In the genomic region with DNA sequence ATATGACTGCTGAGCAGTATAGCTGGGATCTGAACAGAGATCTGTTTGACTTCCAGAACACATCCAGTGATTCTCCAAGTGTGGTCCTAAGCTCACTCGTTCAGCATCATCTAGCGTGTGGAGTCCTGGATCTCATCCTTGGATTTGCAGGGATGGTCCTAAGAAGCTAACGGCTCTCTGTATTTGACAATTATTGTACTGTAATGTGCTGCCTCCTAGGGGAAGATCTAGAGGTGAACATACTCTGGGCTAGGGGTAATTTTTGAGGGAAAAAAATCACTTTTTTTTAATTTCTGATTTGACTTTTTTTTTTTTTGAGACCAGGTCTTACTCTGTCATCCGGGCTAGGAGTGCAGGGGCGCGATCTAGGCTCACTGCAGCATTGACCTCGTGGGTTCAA, we compare ENCODE assay signal across 7 cellular contexts. TPM values are rescaled to one million over a fixed set of nuclear protein-coding genes. Genes with fewer than 3 reads are reported as not detected.
DNase-seq lines count a peak whose midpoint lies in the region; ATAC-seq lines count a peak whose summit lies in the region.

No MANE protein-coding gene starts in this region.

- peaks cover 35 to 40% (median 38%) of the 10 kb centered on the region in 3 donors for H3K4me1 Mint-ChIP-seq in T-cell

- H3K9me3 Mint-ChIP-seq in T-cell = no peaks in the 10 kb centered on the region

- H3K36me3 Mint-ChIP-seq in T-cell = peaks cover 5% of the 10 kb centered on the region

- H3K4me3 Mint-ChIP-seq in T-cell = peak overlapping the region; percentile 87 to 96 (median 90)

- peak overlapping the region in 1 of 2 donors; percentile 96 for H3K27ac Mint-ChIP-seq in T-cell

- peak; percentile 55 for DNase-seq in DMS114 treated with DMSO at 0.1 percent for 48 hours (lab: John Stamatoyannopoulos, UW; ENCODE audit: unreplicated experiment)
- DNase-seq in HT1080 (ENCODE audit: low read depth) = peak; percentile 60
- peak in 2 of 34 experiments; percentile 2 to 7 for DNase-seq in T-cell
- DNase-seq in fibroblast of peridontal ligament (ENCODE audit: extremely low read depth) = peak; percentile 72
- DNase-seq in renal cortical epithelial cell (ENCODE audit: low read depth) = peak; percentile 67
- no peak for DNase-seq in nucleus accumbens (lab: John Stamatoyannopoulos, UW)

- ATAC-seq in T-cell (replicated peaks in 1 of 4) = no peak
- no peak for ATAC-seq in GM21447 (IDR thresholded peaks at IDR 0.05; ENCODE audit: unreplicated experiment)

- POLR2A ChIA-PET in T-cell (lab: Charles Lee) = interaction anchor here in 1 of 2 donors (0.6 to 1.0 kb wide), 2 partner anchors 32 to 38 kb away, joined by 3 read pairs; partner anchors contain the start of gene TIGD6

- no peaks in the 10 kb centered on the region for H3K27me3 Mint-ChIP-seq in T-cell

- CTCF ChIA-PET in T-cell (lab: Charles Lee) = interaction anchor here (0.5 to 2.5 kb wide), 11 partner anchors 8 to 1506 kb away, joined by 3 to 13 read pairs (median 3); partner anchors contain the start of genes HMGXB3 (in 1 of the 2) and TIGD6 (in 1 of the 2)

RNA-seq across cellular contexts. Expression of gene SLC26A2, which starts 1.5 kb away (rescaled TPM):
- total RNA-seq in HT1080 (2014; rRNA removed; shearing (Covaris generic)) = 16.1 and 19.5 TPM in 2 replicates
- 5.2 and 7.5 TPM in 2 replicates for polyA plus RNA-seq in HT1080 (2015; cell fraction: cytosol; rRNA removed)
- polyA plus RNA-seq in HT1080 (2015; cell fraction: nucleus; rRNA removed) = 9.5 and 10.5 TPM in 2 replicates
- total RNA-seq in T-cell (10 to 100 TPM in 3 of 5 donors, 1 to 10 TPM in 2; 5.2 to 11.0 (median 10.0) TPM), renal cortical epithelial cell (97.9 and 100.0 TPM in 2 replicates)

RNA-seq across cellular contexts. Expression of gene PDE6A, which starts 17.4 kb away (rescaled TPM):
- total RNA-seq in HT1080 (2014; rRNA removed; shearing (Covaris generic)) = not detected in 2 replicates
- 0.01 TPM in 1 of 2 replicates, not detected in the other for polyA plus RNA-seq in HT1080 (2015; cell fraction: cytosol; rRNA removed)
- polyA plus RNA-seq in HT1080 (2015; cell fraction: nucleus; rRNA removed) = 0.07 TPM in 1 of 2 replicates, not detected in the other
- total RNA-seq in T-cell (not detected), renal cortical epithelial cell (0.10 TPM in 1 of 2 replicates, not detected in the other)

RNA-seq across cellular contexts. Expression of gene TIGD6, which starts 38.4 kb away (rescaled TPM):
- 3.5 and 4.0 TPM in 2 replicates for total RNA-seq in HT1080 (2014; rRNA removed; shearing (Covaris generic))
- 5.1 and 6.2 TPM in 2 replicates for polyA plus RNA-seq in HT1080 (2015; cell fraction: cytosol; rRNA removed)
- polyA plus RNA-seq in HT1080 (2015; cell fraction: nucleus; rRNA removed) = 5.0 and 7.3 TPM in 2 replicates
- total RNA-seq in T-cell (1 to 10 TPM; 1.7 to 4.5 (median 4.0) TPM), renal cortical epithelial cell (3.0 and 7.7 TPM in 2 replicates)

RNA-seq across cellular contexts. Expression of gene HMGXB3, which starts 38.5 kb away (rescaled TPM):
- 44.6 and 56.3 TPM in 2 replicates for total RNA-seq in HT1080 (2014; rRNA removed; shearing (Covaris generic))
- polyA plus RNA-seq in HT1080 (2015; cell fraction: cytosol; rRNA removed) = 24.8 and 28.0 TPM in 2 replicates
- 131 and 151 TPM in 2 replicates for polyA plus RNA-seq in HT1080 (2015; cell fraction: nucleus; rRNA removed)
- total RNA-seq in T-cell (10 to 100 TPM; 28.9 to 35.2 (median 30.9) TPM), renal cortical epithelial cell (29.3 and 50.4 TPM in 2 replicates)

Comparison
In these comparisons a context has a peak if more than half of its experiments do, and no peak if none do; other contexts are left out.
1. DNase-seq: peak in DMS114 treated with DMSO at 0.1 percent for 48 hours (single experiment), HT1080 (single experiment), fibroblast of peridontal ligament (single experiment) and renal cortical epithelial cell (single experiment); none in nucleus accumbens (0 of 56).